In genomic region chr9:1052119-1052907, GRCh38 we compare ENCODE assay signal across 10 cellular contexts. TPM values are rescaled to one million over a fixed set of nuclear protein-coding genes. Genes with fewer than 3 reads are reported as not detected.
DNase-seq lines count a peak whose midpoint lies in the region; ATAC-seq and TF ChIP-seq lines count a peak whose summit lies in the region.
"Had no signal": no experiment of that assay in that cellular context is flagged by ENCODE, and none has a peak within 500 bp of the region (broad histone marks: within the 10 kb centered on the region; RNA-seq: fewer than 3 reads in every experiment).

No MANE protein-coding gene starts in this region.

- peak overlapping the region; percentile 52 for H3K27ac Mint-ChIP-seq in T-helper 2 cell treated with Interferon-gamma antibody and Interleukin-4, amounts not matched to agents 5 μg/mL and 100 μg/mL, for 36 hours
- H3K27ac Mint-ChIP-seq in activated naive CD8-positive, alpha-beta T cell treated with anti-CD3 and anti-CD28 coated beads for 36 hours = no peak overlapping the region
- no peak overlapping the region for H3K27ac Mint-ChIP-seq in stimulated activated memory B cell treated with anti-CD40 and anti-IgM and Interleukin-4, amounts not matched to agents 10 μg/mL and 1 μg/mL and 100 μg/mL, for 72 hours
- H3K27ac Mint-ChIP-seq in CD14-positive monocyte = no peak overlapping the region

- intact Hi-C loops in left colon (cut with DNase I, micrococcal nuclease) = no loop called here
- intact Hi-C loops in CD14-positive monocyte (cut with micrococcal nuclease) = no loop called here

- no peak for TF ChIP-seq CTCF in CD14-positive monocyte (IDR thresholded peaks at IDR 0.05)

- H3K27me3 Mint-ChIP-seq in T-helper 2 cell treated with Interferon-gamma antibody and Interleukin-4, amounts not matched to agents 5 μg/mL and 100 μg/mL, for 36 hours (ENCODE audit: low read depth) = peaks cover 89% of the 10 kb centered on the region
- H3K27me3 Mint-ChIP-seq in activated naive CD8-positive, alpha-beta T cell treated with anti-CD3 and anti-CD28 coated beads for 36 hours = peaks cover 92% of the 10 kb centered on the region
- peaks cover 99% of the 10 kb centered on the region for H3K27me3 Mint-ChIP-seq in stimulated activated memory B cell treated with anti-CD40 and anti-IgM and Interleukin-4, amounts not matched to agents 10 μg/mL and 1 μg/mL and 100 μg/mL, for 72 hours
- H3K27me3 Mint-ChIP-seq in CD14-positive monocyte (ENCODE audit: low read depth in 3 of 3) = peaks cover 92 to 94% (median 93%) of the 10 kb centered on the region in 3 donors

- H3K36me3 Mint-ChIP-seq in T-helper 2 cell treated with Interferon-gamma antibody and Interleukin-4, amounts not matched to agents 5 μg/mL and 100 μg/mL, for 36 hours (ENCODE audit: low read depth) = peaks cover 9% of the 10 kb centered on the region
- H3K36me3 Mint-ChIP-seq in activated naive CD8-positive, alpha-beta T cell treated with anti-CD3 and anti-CD28 coated beads for 36 hours = peaks cover 4% of the 10 kb centered on the region
- H3K36me3 Mint-ChIP-seq in stimulated activated memory B cell treated with anti-CD40 and anti-IgM and Interleukin-4, amounts not matched to agents 10 μg/mL and 1 μg/mL and 100 μg/mL, for 72 hours = no peaks in the 10 kb centered on the region
- peaks cover 4 to 12% of the 10 kb centered on the region in 2 donors for H3K36me3 Mint-ChIP-seq in CD14-positive monocyte

- peaks cover 9% of the 10 kb centered on the region for H3K9me3 Mint-ChIP-seq in T-helper 2 cell treated with Interferon-gamma antibody and Interleukin-4, amounts not matched to agents 5 μg/mL and 100 μg/mL, for 36 hours
- peaks cover 6% of the 10 kb centered on the region for H3K9me3 Mint-ChIP-seq in activated naive CD8-positive, alpha-beta T cell treated with anti-CD3 and anti-CD28 coated beads for 36 hours
- peaks cover 2% of the 10 kb centered on the region for H3K9me3 Mint-ChIP-seq in stimulated activated memory B cell treated with anti-CD40 and anti-IgM and Interleukin-4, amounts not matched to agents 10 μg/mL and 1 μg/mL and 100 μg/mL, for 72 hours
- peaks cover 3 to 49% (median 25%) of the 10 kb centered on the region in 7 donors for H3K9me3 Mint-ChIP-seq in CD14-positive monocyte

- ATAC-seq in left colon (no peak), HG03175 (IDR thresholded peaks at IDR 0.05; ENCODE audit: unreplicated experiment) (no peak)
- no peak for ATAC-seq in stimulated activated memory B cell treated with anti-CD40 and anti-IgM and Interleukin-4, amounts not matched to agents 10 μg/mL and 1 μg/mL and 100 μg/mL, for 72 hours

- peaks cover 22% of the 10 kb centered on the region for H3K4me1 Mint-ChIP-seq in T-helper 2 cell treated with Interferon-gamma antibody and Interleukin-4, amounts not matched to agents 5 μg/mL and 100 μg/mL, for 36 hours (ENCODE audit: low read depth)
- H3K4me1 Mint-ChIP-seq in activated naive CD8-positive, alpha-beta T cell treated with anti-CD3 and anti-CD28 coated beads for 36 hours = peaks cover 43% of the 10 kb centered on the region
- H3K4me1 Mint-ChIP-seq in stimulated activated memory B cell treated with anti-CD40 and anti-IgM and Interleukin-4, amounts not matched to agents 10 μg/mL and 1 μg/mL and 100 μg/mL, for 72 hours = peaks cover 46% of the 10 kb centered on the region
- H3K4me1 Mint-ChIP-seq in CD14-positive monocyte = peaks cover 44% of the 10 kb centered on the region

- peak overlapping the region; percentile 57 for H3K4me3 Mint-ChIP-seq in T-helper 2 cell treated with Interferon-gamma antibody and Interleukin-4, amounts not matched to agents 5 μg/mL and 100 μg/mL, for 36 hours
- peak overlapping the region; percentile 54 for H3K4me3 Mint-ChIP-seq in activated naive CD8-positive, alpha-beta T cell treated with anti-CD3 and anti-CD28 coated beads for 36 hours
- H3K4me3 Mint-ChIP-seq in stimulated activated memory B cell treated with anti-CD40 and anti-IgM and Interleukin-4, amounts not matched to agents 10 μg/mL and 1 μg/mL and 100 μg/mL, for 72 hours = peak overlapping the region; percentile 50
- H3K4me3 Mint-ChIP-seq in CD14-positive monocyte = peak overlapping the region in 1 of 2 donors; percentile 87

- no peak for DNase-seq in T-helper 2 cell treated with Interferon-gamma antibody and Interleukin-4, amounts not matched to agents 5 μg/mL and 100 μg/mL, for 36 hours (ENCODE audit: low spot score)
- no peak for DNase-seq in T-helper 2 cell
- DNase-seq in activated naive CD8-positive, alpha-beta T cell treated with anti-CD3 and anti-CD28 coated beads for 36 hours = no peak
- DNase-seq in left colon = peak; percentile 21 to 53
- DNase-seq in activated CD8-positive, alpha-beta memory T cell treated with anti-CD3 and anti-CD28 coated beads, Interleukin-2, amount 50 U/mL, for 4 hours = no peak
- DNase-seq in CD14-positive monocyte (ENCODE audit: low spot score) = no peak
- DNase-seq: stimulated activated CD4-positive, alpha-beta T cell treated with anti-CD3 and anti-CD28 coated beads, Interleukin-4, amount 100 ng/mL, for 24 hours had no signal

RNA-seq across cellular contexts. Expression of gene DMRT2, which starts 2.2 kb away (rescaled TPM):
- not detected for total RNA-seq in activated naive CD8-positive, alpha-beta T cell treated with anti-CD3 and anti-CD28 coated beads for 36 hours
- total RNA-seq in left colon = 1 to 10 TPM; 3.6 to 8.1 TPM
- not detected for polyA plus RNA-seq in CD14-positive monocyte
- total RNA-seq: glomerular endothelial cell had no signal

Comparison
In these comparisons a context has a peak if more than half of its experiments do, and no peak if none do; other contexts are left out.
1. DNase-seq: peak in left colon (2 of 2); none in T-helper 2 cell treated with Interferon-gamma antibody and Interleukin-4, amounts not matched to agents 5 μg/mL and 100 μg/mL, for 36 hours (single experiment), T-helper 2 cell (0 of 5), activated naive CD8-positive, alpha-beta T cell treated with anti-CD3 and anti-CD28 coated beads for 36 hours (single experiment), activated CD8-positive, alpha-beta memory T cell treated with anti-CD3 and anti-CD28 coated beads, Interleukin-2, amount 50 U/mL, for 4 hours (single experiment) and CD14-positive monocyte (single experiment).
2. RNA of gene DMRT2, which starts 2.2 kb away (total RNA-seq): 3.6 to 8.1 TPM in left colon; not detected in activated naive CD8-positive, alpha-beta T cell treated with anti-CD3 and anti-CD28 coated beads for 36 hours; every median in the first group is over 4 times any median in the second.